ENCODE assay signal across 23 cellular contexts in the genomic region with DNA sequence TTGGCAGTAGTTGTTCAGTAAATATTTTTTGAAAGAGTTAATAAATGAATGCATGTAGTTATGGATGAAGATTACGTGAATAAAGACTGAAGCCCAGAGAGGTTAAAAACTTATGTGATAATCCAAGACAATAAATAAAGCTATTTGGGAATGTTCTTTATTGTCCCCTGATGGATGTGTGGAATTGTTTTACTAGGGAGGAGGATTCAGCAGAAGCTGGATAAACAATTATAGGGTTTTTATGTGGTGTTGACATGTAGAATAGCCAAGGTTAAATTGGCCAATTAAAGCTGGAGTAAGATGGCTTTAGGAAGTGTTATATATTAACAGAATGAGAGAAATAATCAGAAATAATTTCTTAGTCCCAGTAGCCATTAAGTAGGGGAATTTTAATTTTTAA.
DNase-seq lines count a peak whose midpoint lies in the region; ATAC-seq, FAIRE-seq and TF ChIP-seq lines count a peak whose summit lies in the region.
"Had no signal": no experiment of that assay in that cellular context is flagged by ENCODE, and none has a peak within 500 bp of the region (broad histone marks: within the 10 kb centered on the region; RNA-seq: fewer than 3 reads in every experiment).

No MANE protein-coding gene starts in this region.

- H3K9me3 Mint-ChIP-seq in effector memory CD8-positive, alpha-beta T cell, result no peaks in the 10 kb centered on the region
- H3K9me3 Mint-ChIP-seq in activated CD8-positive, alpha-beta memory T cell treated with anti-CD3 and anti-CD28 coated beads, Interleukin-2, amount 10 ng/mL, durations not matched to agents 7 days and 5 days (ENCODE audit: low read depth), result no peaks in the 10 kb centered on the region
- H3K9me3 Mint-ChIP-seq: CD14-positive monocyte; CD4-positive, alpha-beta T cell; CD8-positive, alpha-beta memory T cell had no signal

- H3K4me3 Mint-ChIP-seq in effector memory CD8-positive, alpha-beta T cell, result no peak overlapping the region
- no peak overlapping the region for H3K4me3 Mint-ChIP-seq in activated CD8-positive, alpha-beta memory T cell treated with anti-CD3 and anti-CD28 coated beads, Interleukin-2, amount 10 ng/mL, durations not matched to agents 7 days and 5 days
- H3K4me3 Mint-ChIP-seq: B cell; CD14-positive monocyte; CD4-positive, alpha-beta T cell; CD8-positive, alpha-beta memory T cell had no signal

- H3K27ac Mint-ChIP-seq in effector memory CD8-positive, alpha-beta T cell, result no peak overlapping the region
- no peak overlapping the region for H3K27ac Mint-ChIP-seq in activated CD8-positive, alpha-beta memory T cell treated with anti-CD3 and anti-CD28 coated beads, Interleukin-2, amount 10 ng/mL, durations not matched to agents 7 days and 5 days
- H3K27ac Mint-ChIP-seq: B cell; CD14-positive monocyte; CD4-positive, alpha-beta T cell had no signal

- H3K36me3 Mint-ChIP-seq in effector memory CD8-positive, alpha-beta T cell (ENCODE audit: insufficient read depth), result no peaks in the 10 kb centered on the region
- no peaks in the 10 kb centered on the region for H3K36me3 Mint-ChIP-seq in activated CD8-positive, alpha-beta memory T cell treated with anti-CD3 and anti-CD28 coated beads, Interleukin-2, amount 10 ng/mL, durations not matched to agents 7 days and 5 days
- H3K36me3 Mint-ChIP-seq: CD14-positive monocyte had no signal

- DNase-seq in LNCaP clone FGC (ENCODE audit: low read depth), result peak; percentile 86
- DNase-seq in HUDEP-2 (lab: John Stamatoyannopoulos, UW; ENCODE audit: unreplicated experiment in 76 of 76), result no peak
- DNase-seq in effector memory CD8-positive, alpha-beta T cell, result no peak
- no peak for DNase-seq in activated CD8-positive, alpha-beta memory T cell treated with anti-CD3 and anti-CD28 coated beads, Interleukin-2, amount 10 ng/mL, durations not matched to agents 7 days and 5 days
- DNase-seq: CD4-positive, alpha-beta T cell; CD8-positive, alpha-beta memory T cell; DMS 273 treated with DMSO at 0.1 percent for 48 hours; DMS79; EL; GDM1; GM23248; H7; HCEC 1CT had no signal

- H3K4me3 ChIP-seq in LNCaP clone FGC (ENCODE audit: low read depth, low read length), result no peak overlapping the region
- H3K4me3 ChIP-seq: BLaER1, GM12878, GM23248 had no signal

- peak; percentile 28 for FAIRE-seq in colon (lab: Jason Lieb, UNC)
- FAIRE-seq: A204.1, D721Med, GM12878, GM19239, H1 had no signal

- peak overlapping the region; percentile 34; the same call in 1 of the 2 replicates for H3K27ac ChIP-seq in C4-2B
- H3K27ac ChIP-seq: BLaER1, GM23248 had no signal

- peaks cover 2 to 11% of the 10 kb centered on the region in 2 donors for H3K4me1 Mint-ChIP-seq in effector memory CD8-positive, alpha-beta T cell (ENCODE audit: low read depth in 2 of 2)
- peaks cover 2% of the 10 kb centered on the region for H3K4me1 Mint-ChIP-seq in activated CD8-positive, alpha-beta memory T cell treated with anti-CD3 and anti-CD28 coated beads, Interleukin-2, amount 10 ng/mL, durations not matched to agents 7 days and 5 days
- H3K4me1 Mint-ChIP-seq: B cell, CD14-positive monocyte had no signal

- H3K27me3 Mint-ChIP-seq in effector memory CD8-positive, alpha-beta T cell, result no peaks in the 10 kb centered on the region
- H3K27me3 Mint-ChIP-seq in activated CD8-positive, alpha-beta memory T cell treated with anti-CD3 and anti-CD28 coated beads, Interleukin-2, amount 10 ng/mL, durations not matched to agents 7 days and 5 days, result no peaks in the 10 kb centered on the region
- H3K27me3 Mint-ChIP-seq: B cell; CD4-positive, alpha-beta T cell; CD8-positive, alpha-beta memory T cell had no signal

- CTCF ChIA-PET in activated CD8-positive, alpha-beta memory T cell treated with anti-CD3 and anti-CD28 coated beads, Interleukin-2, amount 10 ng/mL, durations not matched to agents 7 days and 5 days (lab: Charles Lee), result interaction anchor here (1.1 kb wide), 1 partner anchor 11 kb away, joined by 3 read pairs; no protein-coding TSS in a partner anchor

- no peak for ATAC-seq in effector memory CD8-positive, alpha-beta T cell (replicated peaks)
- no peak for ATAC-seq in activated CD8-positive, alpha-beta memory T cell treated with anti-CD3 and anti-CD28 coated beads, Interleukin-2, amount 10 ng/mL, durations not matched to agents 7 days and 5 days
- ATAC-seq: GM12878 had no signal

- TF ChIP-seq CTCF in C4-2B (conservative IDR thresholded peaks at IDR 0.05) (no peak), LNCaP clone FGC (IDR thresholded peaks at IDR 0.05; ENCODE audit: control insufficient read depth, extremely low read depth, insufficient read depth) (no peak)
